8 cellular contexts compared by ENCODE assay signal in genomic region chr4:78551420-78552351, GRCh38. TPM values are rescaled to one million over a fixed set of nuclear protein-coding genes. Genes with fewer than 3 reads are reported as not detected.
DNase-seq lines count a peak whose midpoint lies in the region; ATAC-seq and TF ChIP-seq lines count a peak whose summit lies in the region.

A gene with protein sequence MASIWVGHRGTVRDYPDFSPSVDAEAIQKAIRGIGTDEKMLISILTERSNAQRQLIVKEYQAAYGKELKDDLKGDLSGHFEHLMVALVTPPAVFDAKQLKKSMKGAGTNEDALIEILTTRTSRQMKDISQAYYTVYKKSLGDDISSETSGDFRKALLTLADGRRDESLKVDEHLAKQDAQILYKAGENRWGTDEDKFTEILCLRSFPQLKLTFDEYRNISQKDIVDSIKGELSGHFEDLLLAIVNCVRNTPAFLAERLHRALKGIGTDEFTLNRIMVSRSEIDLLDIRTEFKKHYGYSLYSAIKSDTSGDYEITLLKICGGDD (plus strand): TSS chr4:78551770. CDS start chr4:78554474, 2,704 bp downstream.

- peak within 1 kb of the TSS in 5 of 7 donors; percentile 6 to 67 (median 24) for H3K4me3 Mint-ChIP-seq in CD8-positive, alpha-beta memory T cell
- H3K4me3 Mint-ChIP-seq in dendritic cell treated with granulocyte-macrophage colony-stimulating factor and Interleukin-4, amounts not matched to agents 40 ng/mL and 50 ng/mL, for 4 days, result peak within 1 kb of the TSS; percentile 74
- peak within 1 kb of the TSS; percentile 80 for H3K4me3 Mint-ChIP-seq in stimulated activated naive CD8-positive, alpha-beta T cell treated with anti-CD3 and anti-CD28 coated beads, Interleukin-15, Interleukin-2, amounts not matched to agents 100 ng/mL and 50 ng/mL, for 24 hours

- H3K27me3 Mint-ChIP-seq in CD8-positive, alpha-beta memory T cell, result peaks cover 19 to 57% of the 10 kb centered on the region in 2 donors
- peaks cover 20% of the 10 kb centered on the region for H3K27me3 Mint-ChIP-seq in dendritic cell treated with granulocyte-macrophage colony-stimulating factor and Interleukin-4, amounts not matched to agents 40 ng/mL and 50 ng/mL, for 4 days
- H3K27me3 Mint-ChIP-seq in stimulated activated naive CD8-positive, alpha-beta T cell treated with anti-CD3 and anti-CD28 coated beads, Interleukin-15, Interleukin-2, amounts not matched to agents 100 ng/mL and 50 ng/mL, for 24 hours, result peaks cover 43% of the 10 kb centered on the region

- no peak within 1 kb of the TSS for H3K27ac Mint-ChIP-seq in CD8-positive, alpha-beta memory T cell
- H3K27ac Mint-ChIP-seq in dendritic cell treated with granulocyte-macrophage colony-stimulating factor and Interleukin-4, amounts not matched to agents 40 ng/mL and 50 ng/mL, for 4 days, result no peak within 1 kb of the TSS
- no peak within 1 kb of the TSS for H3K27ac Mint-ChIP-seq in stimulated activated naive CD8-positive, alpha-beta T cell treated with anti-CD3 and anti-CD28 coated beads, Interleukin-15, Interleukin-2, amounts not matched to agents 100 ng/mL and 50 ng/mL, for 24 hours

- H3K9me3 ChIP-seq in CD8-positive, alpha-beta memory T cell (ENCODE audit: low read length), result no peaks in the 10 kb centered on the region
- H3K9me3 ChIP-seq in PC-3 (ENCODE audit: low read length) (no peaks in the 10 kb centered on the region), liver (ENCODE audit: control insufficient read depth in 4 of 4, low read length in 3 of 4) (no peaks in the 10 kb centered on the region)

- peaks cover 0 to 2% (median 0%) of the 10 kb centered on the region in 5 donors for H3K9me3 Mint-ChIP-seq in CD8-positive, alpha-beta memory T cell
- no peaks in the 10 kb centered on the region for H3K9me3 Mint-ChIP-seq in dendritic cell treated with granulocyte-macrophage colony-stimulating factor and Interleukin-4, amounts not matched to agents 40 ng/mL and 50 ng/mL, for 4 days
- no peaks in the 10 kb centered on the region for H3K9me3 Mint-ChIP-seq in stimulated activated naive CD8-positive, alpha-beta T cell treated with anti-CD3 and anti-CD28 coated beads, Interleukin-15, Interleukin-2, amounts not matched to agents 100 ng/mL and 50 ng/mL, for 24 hours

- peaks cover 44% of the 10 kb centered on the region for H3K79me2 ChIP-seq in PC-3 (ENCODE audit: low read length)

- intact Hi-C loops in PC-3 (cut with micrococcal nuclease), result loop anchor here (1.0 kb wide), 2 partner anchors 18 to 22 kb away; no protein-coding TSS in a partner anchor
- intact Hi-C loops in dendritic cell treated with granulocyte-macrophage colony-stimulating factor and Interleukin-4, amounts not matched to agents 40 ng/mL and 50 ng/mL, for 4 days (cut with micrococcal nuclease), result no loop called here

- no peak for DNase-seq in CD8-positive, alpha-beta memory T cell
- DNase-seq in PC-3, result peak; percentile 74
- DNase-seq in effector CD8-positive, alpha-beta T cell (lab: John Stamatoyannopoulos, UW), result no peak
- DNase-seq in NCI-H446 (lab: John Stamatoyannopoulos, UW), result no peak

- peak within 1 kb of the TSS; percentile 87 for H3K4me2 ChIP-seq in PC-3 (ENCODE audit: low read length)

- POLR2A ChIA-PET in CD8-positive, alpha-beta memory T cell (lab: Charles Lee), result no interaction called here
- POLR2A ChIA-PET in PC-3 (lab: Charles Lee; ENCODE audit: unreplicated experiment), result interaction anchor here (0.6 to 0.7 kb wide), 2 partner anchors 9 to 18 kb away, joined by 3 read pairs; no protein-coding TSS in a partner anchor

- H3K4me3 ChIP-seq in CD8-positive, alpha-beta memory T cell (ENCODE audit: low read length), result peak within 1 kb of the TSS; percentile 26
- peak within 1 kb of the TSS; percentile 83 for H3K4me3 ChIP-seq in PC-3 (ENCODE audit: low read length)
- peak within 1 kb of the TSS in 2 of 3 donors; percentile 36 to 51 for H3K4me3 ChIP-seq in liver (ENCODE audit: low read depth in 1 of 3, low read length in 3 of 3)

- H3K9ac ChIP-seq in PC-3 (ENCODE audit: low read length) (peak within 1 kb of the TSS; percentile 77), liver (ENCODE audit: low read depth in 1 of 2, low read length in 2 of 2) (peak within 1 kb of the TSS in 1 of 2 donors; percentile 26)

- peaks cover 3 to 5% (median 5%) of the 10 kb centered on the region in 3 donors for H3K4me1 Mint-ChIP-seq in CD8-positive, alpha-beta memory T cell
- H3K4me1 Mint-ChIP-seq in dendritic cell treated with granulocyte-macrophage colony-stimulating factor and Interleukin-4, amounts not matched to agents 40 ng/mL and 50 ng/mL, for 4 days (ENCODE audit: low read depth), result peaks cover 13% of the 10 kb centered on the region
- peaks cover 11% of the 10 kb centered on the region for H3K4me1 Mint-ChIP-seq in stimulated activated naive CD8-positive, alpha-beta T cell treated with anti-CD3 and anti-CD28 coated beads, Interleukin-15, Interleukin-2, amounts not matched to agents 100 ng/mL and 50 ng/mL, for 24 hours (ENCODE audit: low read depth)

- WGBS in liver, result 6% methylated on average over 65 of the region's 65 CpGs

- H4K20me1 ChIP-seq in PC-3 (ENCODE audit: low read length), result no peaks in the 10 kb centered on the region

- peak; percentile 55 for ATAC-seq in GM21717 (IDR thresholded peaks at IDR 0.05; ENCODE audit: unreplicated experiment)
- ATAC-seq in PC-3, result peak; percentile 74

- TF ChIP-seq CTCF in PC-3 (conservative IDR thresholded peaks at IDR 0.05; ENCODE audit: low read depth, low read length) (no peak), liver (IDR thresholded peaks at IDR 0.05; ENCODE audit: low read depth, low read length, missing input control) (no peak)

- BruUV-seq in PC-3 (replicated peaks; lab: Mats Ljungman, UMichigan), result TSS peak; percentile 83

- H2AFZ ChIP-seq in PC-3 (ENCODE audit: low read length), result peak within 1 kb of the TSS; percentile 76

- H3K36me3 ChIP-seq in CD8-positive, alpha-beta memory T cell (ENCODE audit: insufficient read depth, low read length), result no peaks in the 10 kb centered on the region
- peaks cover 18% of the 10 kb centered on the region; the same call in 1 of the 2 replicates for H3K36me3 ChIP-seq in PC-3 (ENCODE audit: low read depth, low read length)
- H3K36me3 ChIP-seq in liver (ENCODE audit: control insufficient read depth in 4 of 4, insufficient read depth in 3 of 4, low read depth in 1 of 4, low read length in 3 of 4), result no peaks in the 10 kb centered on the region

- H3K27me3 ChIP-seq in CD8-positive, alpha-beta memory T cell (ENCODE audit: insufficient read depth, low read length, poor library complexity, severe bottlenecking), result peaks cover 20% of the 10 kb centered on the region
- H3K27me3 ChIP-seq in PC-3 (ENCODE audit: low read length) (no peaks in the 10 kb centered on the region), liver (ENCODE audit: control insufficient read depth in 4 of 4, insufficient read depth in 4 of 4, low read length in 3 of 4) (peaks cover 0 to 13% (median 5%) of the 10 kb centered on the region in 4 donors)

- CTCF ChIA-PET in CD8-positive, alpha-beta memory T cell (lab: Charles Lee), result no interaction called here
- CTCF ChIA-PET in PC-3 (lab: Charles Lee), result no interaction called here

- H3F3A ChIP-seq in PC-3 (ENCODE audit: low read length, unreplicated experiment), result no peaks in the 10 kb centered on the region

- no peaks in the 10 kb centered on the region for H3K9me2 ChIP-seq in PC-3 (replicated peaks; ENCODE audit: low read length)

- H3K4me1 ChIP-seq in CD8-positive, alpha-beta memory T cell (ENCODE audit: insufficient read depth, low read length), result no peaks in the 10 kb centered on the region
- H3K4me1 ChIP-seq in PC-3 (ENCODE audit: insufficient read depth, low read length), result peaks cover 38% of the 10 kb centered on the region
- peaks cover 6 to 10% (median 7%) of the 10 kb centered on the region in 4 donors for H3K4me1 ChIP-seq in liver (ENCODE audit: control insufficient read depth in 4 of 4, insufficient read depth in 4 of 4, low read length in 3 of 4)

- TF ChIP-seq RAD21 in liver (IDR thresholded peaks at IDR 0.05), result no peak

- no peak within 1 kb of the TSS for H3K27ac ChIP-seq in CD8-positive, alpha-beta memory T cell (ENCODE audit: low read depth, low read length)
- H3K27ac ChIP-seq in PC-3 (ENCODE audit: low read length) (peak within 1 kb of the TSS; percentile 88), liver (ENCODE audit: low read depth in 1 of 2, low read length in 2 of 2) (peak within 1 kb of the TSS; percentile 11 to 42)

- H3K36me3 Mint-ChIP-seq in CD8-positive, alpha-beta memory T cell, result no peaks in the 10 kb centered on the region
- no peaks in the 10 kb centered on the region for H3K36me3 Mint-ChIP-seq in dendritic cell treated with granulocyte-macrophage colony-stimulating factor and Interleukin-4, amounts not matched to agents 40 ng/mL and 50 ng/mL, for 4 days (ENCODE audit: low read depth)
- H3K36me3 Mint-ChIP-seq in stimulated activated naive CD8-positive, alpha-beta T cell treated with anti-CD3 and anti-CD28 coated beads, Interleukin-15, Interleukin-2, amounts not matched to agents 100 ng/mL and 50 ng/mL, for 24 hours (ENCODE audit: low read depth), result no peaks in the 10 kb centered on the region

TF ChIP-seq in liver, 16 proteins besides CTCF, POLR2A, EP300 and RAD21 (continues in another document):
- TF ChIP-seq RXRA (IDR thresholded peaks at IDR 0.05), result no peak
- no peak for TF ChIP-seq NR2F2 (IDR thresholded peaks at IDR 0.05)
- TF ChIP-seq REST (IDR thresholded peaks at IDR 0.05), result no peak

RNA-seq across cellular contexts. Expression of the gene that starts here (rescaled TPM):
- total RNA-seq in CD8-positive, alpha-beta memory T cell, result not detected
- polyA plus RNA-seq in CD8-positive, alpha-beta memory T cell, result not detected
- 223 and 263 TPM in 2 replicates for total RNA-seq in PC-3 (2014; rRNA removed)
- 10 to 100 TPM in 1 of 2 donors, 1 to 10 TPM in 1; 3.9 to 16.4 TPM for total RNA-seq in liver
- polyA plus RNA-seq in liver, result 1 to 10 TPM; 1.7 to 2.8 TPM

Comparison
In these comparisons a context has a peak if more than half of its experiments do, and no peak if none do; other contexts are left out.
1. RNA of the gene that starts here (total RNA-seq): 223 to 263 TPM in PC-3; 3.9 to 16.4 TPM in liver and not detected in CD8-positive, alpha-beta memory T cell; every median in the first group is over 10 times any median in the second.
2. H3K4me3 ChIP-seq: peak in every context shown above with its lines; median percentile 83 in PC-3; 44 in liver; 26 in CD8-positive, alpha-beta memory T cell.
3. H3K4me3 Mint-ChIP-seq: peak in every context shown above with its lines; median percentile 80 in stimulated activated naive CD8-positive, alpha-beta T cell treated with anti-CD3 and anti-CD28 coated beads, Interleukin-15, Interleukin-2, amounts not matched to agents 100 ng/mL and 50 ng/mL, for 24 hours; 74 in dendritic cell treated with granulocyte-macrophage colony-stimulating factor and Interleukin-4, amounts not matched to agents 40 ng/mL and 50 ng/mL, for 4 days; 24 in CD8-positive, alpha-beta memory T cell.